Comparison of ENCODE assay signal across 1 cellular context in genomic region chrX:70172964-70173363, GRCh38.
TF ChIP-seq lines count a peak whose summit lies in the region.

No MANE protein-coding gene starts in this region.

TF ChIP-seq in H1, 55 proteins besides CTCF, POLR2A, EP300 and RAD21:
- TF ChIP-seq SIX5 (IDR thresholded peaks at IDR 0.05; ENCODE audit: low read depth, low read length) (no peak), ZNF274 (IDR thresholded peaks at IDR 0.05; ENCODE audit: borderline replicate concordance, extremely low read depth, low read length) (no peak), TBP (IDR thresholded peaks at IDR 0.05; ENCODE audit: low read depth, low read length) (no peak)
